32 cellular contexts compared by ENCODE assay signal in the genomic region with DNA sequence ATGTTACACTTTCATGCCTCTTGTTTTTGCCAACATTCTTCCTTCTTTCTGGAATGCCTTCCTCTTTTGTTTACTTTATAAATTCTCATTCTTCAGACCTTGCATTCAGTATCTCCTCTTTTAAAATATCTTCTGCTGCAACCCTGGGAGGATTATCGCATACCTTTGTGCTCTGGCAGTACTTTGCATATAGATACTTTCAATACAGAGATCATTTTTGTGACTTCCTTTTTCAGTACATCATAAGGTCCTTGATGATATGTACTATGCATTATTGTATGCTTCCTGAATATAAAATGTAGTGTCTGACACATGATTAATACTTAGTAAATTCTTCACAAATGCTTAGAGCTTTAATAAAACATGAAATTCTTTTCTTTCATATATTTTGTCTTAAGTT.
A peak's percentile ranks its signal among the peaks of the same experiment; 100 is the strongest.
DNase-seq lines count a peak whose midpoint lies in the region; ATAC-seq, FAIRE-seq and TF ChIP-seq lines count a peak whose summit lies in the region.
"Had no signal": no experiment of that assay in that cellular context is flagged by ENCODE, and none has a peak within 500 bp of the region (broad histone marks: within the 10 kb centered on the region; RNA-seq: fewer than 3 reads in every experiment).

No MANE protein-coding gene starts in this region.

- H3K36me3 ChIP-seq in OCI-LY7 (ENCODE audit: insufficient read depth, low read length) (no peaks in the 10 kb centered on the region), HepG2 (replicated peaks in 1 of 2; ENCODE audit: control insufficient read depth in 1 of 2, insufficient read depth in 2 of 2, low read length in 2 of 2) (no peaks in the 10 kb centered on the region)
- H3K36me3 ChIP-seq: BLaER1 treated with 17β-estradiol and CSF1 and Interleukin-3, amounts not matched to agents 10 nM and 100 nM; Peyer's patch had no signal

- H3K9me3 Mint-ChIP-seq in immature natural killer cell = no peaks in the 10 kb centered on the region
- H3K9me3 Mint-ChIP-seq: CD4-positive, alpha-beta T cell; T-helper 1 cell treated with Interleukin-12 subunit alpha and Interleukin-12 subunit beta and Interleukin-4 antibody, amounts not matched to agents 30 μg/mL and 1 μg/mL, for 36 hours had no signal

- H3K4me3 ChIP-seq in OCI-LY7 (ENCODE audit: low read depth, low read length, poor library complexity, severe bottlenecking) (no peak overlapping the region), HepG2 (replicated peaks in 1 of 3; ENCODE audit: insufficient read depth in 1 of 3, low read depth in 2 of 3, low read length in 3 of 3) (no peak overlapping the region)
- H3K4me3 ChIP-seq: BLaER1 treated with 17β-estradiol and CSF1 and Interleukin-3, amounts not matched to agents 10 nM and 100 nM; Peyer's patch; SK-N-MC had no signal

- no peak overlapping the region for H3K27ac Mint-ChIP-seq in immature natural killer cell
- H3K27ac Mint-ChIP-seq: CD4-positive, alpha-beta T cell; T-helper 1 cell treated with Interleukin-12 subunit alpha and Interleukin-12 subunit beta and Interleukin-4 antibody, amounts not matched to agents 30 μg/mL and 1 μg/mL, for 36 hours had no signal

- H3K79me2 ChIP-seq in OCI-LY7 (ENCODE audit: insufficient read depth, low read depth, low read length) (no peaks in the 10 kb centered on the region), HepG2 (ENCODE audit: insufficient read depth, low read length) (no peaks in the 10 kb centered on the region)

- H3K9ac ChIP-seq in HepG2 (ENCODE audit: insufficient read depth, low read depth, low read length) = no peak overlapping the region
- H3K9ac ChIP-seq: BLaER1 treated with 17β-estradiol and CSF1 and Interleukin-3, amounts not matched to agents 10 nM and 100 nM had no signal

- TF ChIP-seq CTCF in OCI-LY7 (conservative IDR thresholded peaks at IDR 0.05; ENCODE audit: low read length) (no peak), HepG2 (CRISPR knock-in tag; IDR thresholded peaks at IDR 0.05) (no peak)

- in situ Hi-C loops in HepG2 (cut with HindIII; ENCODE audit: extremely low pct_ligation_motif_present, low pct_unique_long_range_greater_than_20kb) = no loop called here

- WGBS in HepG2 (ENCODE audit: low lambda C conversion rate) = 0% methylated on average over 1 of the region's 1 CpG

- H3K4me3 Mint-ChIP-seq in immature natural killer cell = no peak overlapping the region
- H3K4me3 Mint-ChIP-seq: CD4-positive, alpha-beta T cell; T-helper 1 cell treated with Interleukin-12 subunit alpha and Interleukin-12 subunit beta and Interleukin-4 antibody, amounts not matched to agents 30 μg/mL and 1 μg/mL, for 36 hours had no signal

- intact Hi-C loops in OCI-LY7 (cut with micrococcal nuclease; ENCODE audit: unreplicated experiment) = no loop called here
- intact Hi-C loops in HepG2 (cut with micrococcal nuclease; ENCODE audit: unreplicated experiment) = no loop called here

- no peak for FAIRE-seq in HepG2 (lab: Jason Lieb, UNC)
- FAIRE-seq: A204.1, GM12891 had no signal

- H3K4me2 ChIP-seq in OCI-LY7 (ENCODE audit: low read length) (0 out of 2 replicates have a peak overlapping the region, but pooled peaks have one; percentile 35), HepG2 (ENCODE audit: low read depth, low read length) (no peak overlapping the region)

- CTCF ChIA-PET in OCI-LY7 (lab: Charles Lee; ENCODE audit: unreplicated experiment) (no interaction called here), HepG2 (lab: Yijun Ruan, JAX; ENCODE audit: low intra/inter-chr PET ratio, low total read pairs) (no interaction called here)

- H3K27ac ChIP-seq in OCI-LY7 (ENCODE audit: low read depth, low read length, poor library complexity, severe bottlenecking) = no peak overlapping the region
- H3K27ac ChIP-seq in HepG2 (ENCODE audit: extremely low read length, insufficient read depth, low read length) = no peak overlapping the region
- H3K27ac ChIP-seq: BLaER1 treated with 17β-estradiol and CSF1 and Interleukin-3, amounts not matched to agents 10 nM and 100 nM; HL-60; Peyer's patch; SK-N-MC had no signal

- H2AFZ ChIP-seq in OCI-LY7 (ENCODE audit: low read length) (no peak overlapping the region), HepG2 (ENCODE audit: low read length) (no peak overlapping the region)

- TF ChIP-seq POLR2A in HepG2 (IDR thresholded peaks at IDR 0.05; ENCODE audit: insufficient read depth in 1 of 2, low read depth in 2 of 2, low read length in 2 of 2) = no peak

- H3K36me3 Mint-ChIP-seq in immature natural killer cell = no peaks in the 10 kb centered on the region

- H3K27me3 Mint-ChIP-seq in immature natural killer cell (ENCODE audit: low read depth in 3 of 3) = no peaks in the 10 kb centered on the region

- peak; percentile 50 for ATAC-seq in GM18502 (IDR thresholded peaks at IDR 0.05; ENCODE audit: poor library complexity, unreplicated experiment)
- ATAC-seq in GM21529 (IDR thresholded peaks at IDR 0.05; ENCODE audit: unreplicated experiment) = peak; percentile 62
- ATAC-seq in HG03354 (IDR thresholded peaks at IDR 0.05; ENCODE audit: poor library complexity, severe bottlenecking, unreplicated experiment) = peak; percentile 57
- ATAC-seq in HepG2 = no peak
- ATAC-seq in HG03135 (IDR thresholded peaks at IDR 0.05; ENCODE audit: unreplicated experiment) = no peak
- ATAC-seq: HCT116 had no signal

- DNase-seq in OCI-LY7 (ENCODE audit: low spot score) (no peak), HepG2 (ENCODE audit: low spot score) (no peak), KG1 (lab: John Stamatoyannopoulos, UW) (no peak), immature natural killer cell (no peak)
- DNase-seq: AML-193; CD4-positive, alpha-beta T cell; COR-L47; DMS53; EL; GDM1; NCI-H1105 treated with DMSO at 0.1 percent for 48 hours; NCI-H146; NCI-H2029; NCI-H446 treated with DMSO at 0.1 percent for 48 hours; NCI-H526; NCI-H82; NK-92 treated with Interleukin-12 subunit alpha and Interleukin-12 subunit beta, amount 100 ng/mL, for 24 hours; OCI-M1; Peyer's patch; SHP77 treated with DMSO at 0.1 percent for 48 hours; T-helper 9 cell had no signal

- no peak for TF ChIP-seq EP300 in HepG2 (IDR thresholded peaks at IDR 0.05; ENCODE audit: low read depth in 2 of 2, low read length in 2 of 2)
- no peak for TF ChIP-seq EP300 in HepG2 (CRISPR knock-in tag; IDR thresholded peaks at IDR 0.05; ENCODE audit: borderline replicate concordance)

- no peaks in the 10 kb centered on the region for H4K20me1 ChIP-seq in OCI-LY7 (ENCODE audit: insufficient read depth, low read length)
- no peaks in the 10 kb centered on the region for H4K20me1 ChIP-seq in HepG2 (ENCODE audit: insufficient read depth, low read length)
- H4K20me1 ChIP-seq: BLaER1 treated with 17β-estradiol and CSF1 and Interleukin-3, amounts not matched to agents 10 nM and 100 nM had no signal

- H3K9me3 ChIP-seq in OCI-LY7 (ENCODE audit: low read length) (no peaks in the 10 kb centered on the region), HepG2 (ENCODE audit: low read length) (peaks cover 76% of the 10 kb centered on the region)
- H3K9me3 ChIP-seq: BLaER1 treated with 17β-estradiol and CSF1 and Interleukin-3, amounts not matched to agents 10 nM and 100 nM; Peyer's patch had no signal

- H3K4me1 ChIP-seq in OCI-LY7 (ENCODE audit: insufficient read depth, low read length, poor library complexity, severe bottlenecking) (no peaks in the 10 kb centered on the region), HepG2 (ENCODE audit: insufficient read depth, low read length) (no peaks in the 10 kb centered on the region)
- H3K4me1 ChIP-seq: BLaER1 treated with 17β-estradiol and CSF1 and Interleukin-3, amounts not matched to agents 10 nM and 100 nM; Peyer's patch had no signal

- H3K4me1 Mint-ChIP-seq in immature natural killer cell = no peaks in the 10 kb centered on the region

- no peak for TF ChIP-seq RAD21 in HepG2 (CRISPR knock-in tag; IDR thresholded peaks at IDR 0.05)

- H3K27me3 ChIP-seq in HepG2 (ENCODE audit: control insufficient read depth in 1 of 2, insufficient read depth in 2 of 2, low read length in 2 of 2) = no peaks in the 10 kb centered on the region
- H3K27me3 ChIP-seq: BLaER1 treated with 17β-estradiol and CSF1 and Interleukin-3, amounts not matched to agents 10 nM and 100 nM; Peyer's patch had no signal

- POLR2A ChIA-PET in OCI-LY7 (lab: Charles Lee) = interaction anchor here (1.1 kb wide), 1 partner anchor 9 kb away, joined by 4 read pairs; no protein-coding TSS in a partner anchor
- POLR2A ChIA-PET in HepG2 (lab: Yijun Ruan, JAX) = no interaction called here

- no peaks in the 10 kb centered on the region for H3K9me2 ChIP-seq in OCI-LY7 (ENCODE audit: insufficient read depth, low read length)

- no TSS peak for BruUV-seq in OCI-LY7 (replicated peaks; lab: Mats Ljungman, UMichigan)
- no TSS peak for BruUV-seq in HepG2 (replicated peaks; lab: Mats Ljungman, UMichigan)

TF ChIP-seq in HepG2, 621 proteins besides CTCF, POLR2A, EP300 and RAD21 (continues in another document):
- TF ChIP-seq, protein P1, sequence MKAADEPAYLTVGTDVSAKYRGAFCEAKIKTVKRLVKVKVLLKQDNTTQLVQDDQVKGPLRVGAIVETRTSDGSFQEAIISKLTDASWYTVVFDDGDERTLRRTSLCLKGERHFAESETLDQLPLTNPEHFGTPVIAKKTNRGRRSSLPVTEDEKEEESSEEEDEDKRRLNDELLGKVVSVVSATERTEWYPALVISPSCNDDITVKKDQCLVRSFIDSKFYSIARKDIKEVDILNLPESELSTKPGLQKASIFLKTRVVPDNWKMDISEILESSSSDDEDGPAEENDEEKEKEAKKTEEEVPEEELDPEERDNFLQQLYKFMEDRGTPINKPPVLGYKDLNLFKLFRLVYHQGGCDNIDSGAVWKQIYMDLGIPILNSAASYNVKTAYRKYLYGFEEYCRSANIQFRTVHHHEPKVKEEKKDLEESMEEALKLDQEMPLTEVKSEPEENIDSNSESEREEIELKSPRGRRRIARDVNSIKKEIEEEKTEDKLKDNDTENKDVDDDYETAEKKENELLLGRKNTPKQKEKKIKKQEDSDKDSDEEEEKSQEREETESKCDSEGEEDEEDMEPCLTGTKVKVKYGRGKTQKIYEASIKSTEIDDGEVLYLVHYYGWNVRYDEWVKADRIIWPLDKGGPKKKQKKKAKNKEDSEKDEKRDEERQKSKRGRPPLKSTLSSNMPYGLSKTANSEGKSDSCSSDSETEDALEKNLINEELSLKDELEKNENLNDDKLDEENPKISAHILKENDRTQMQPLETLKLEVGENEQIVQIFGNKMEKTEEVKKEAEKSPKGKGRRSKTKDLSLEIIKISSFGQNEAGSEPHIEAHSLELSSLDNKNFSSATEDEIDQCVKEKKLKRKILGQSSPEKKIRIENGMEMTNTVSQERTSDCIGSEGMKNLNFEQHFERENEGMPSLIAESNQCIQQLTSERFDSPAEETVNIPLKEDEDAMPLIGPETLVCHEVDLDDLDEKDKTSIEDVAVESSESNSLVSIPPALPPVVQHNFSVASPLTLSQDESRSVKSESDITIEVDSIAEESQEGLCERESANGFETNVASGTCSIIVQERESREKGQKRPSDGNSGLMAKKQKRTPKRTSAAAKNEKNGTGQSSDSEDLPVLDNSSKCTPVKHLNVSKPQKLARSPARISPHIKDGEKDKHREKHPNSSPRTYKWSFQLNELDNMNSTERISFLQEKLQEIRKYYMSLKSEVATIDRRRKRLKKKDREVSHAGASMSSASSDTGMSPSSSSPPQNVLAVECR (CRISPR knock-in tag; IDR thresholded peaks at IDR 0.05; ENCODE audit: borderline replicate concordance) = no peak
- no peak for TF ChIP-seq SALL1 (CRISPR knock-in tag; IDR thresholded peaks at IDR 0.05)
- TF ChIP-seq ZNF33A (CRISPR knock-in tag; IDR thresholded peaks at IDR 0.05; ENCODE audit: borderline replicate concordance) = no peak
- no peak for TF ChIP-seq ATM (IDR thresholded peaks at IDR 0.05; ENCODE audit: borderline replicate concordance)

Comparison
In these comparisons a context has a peak if more than half of its experiments do, and no peak if none do; other contexts are left out.
1. ATAC-seq: peak in GM18502 (single experiment), GM21529 (single experiment) and HG03354 (single experiment); none in HepG2 (single experiment) and HG03135 (single experiment).